ENCODE assay signal across 21 cellular contexts in the genomic region with DNA sequence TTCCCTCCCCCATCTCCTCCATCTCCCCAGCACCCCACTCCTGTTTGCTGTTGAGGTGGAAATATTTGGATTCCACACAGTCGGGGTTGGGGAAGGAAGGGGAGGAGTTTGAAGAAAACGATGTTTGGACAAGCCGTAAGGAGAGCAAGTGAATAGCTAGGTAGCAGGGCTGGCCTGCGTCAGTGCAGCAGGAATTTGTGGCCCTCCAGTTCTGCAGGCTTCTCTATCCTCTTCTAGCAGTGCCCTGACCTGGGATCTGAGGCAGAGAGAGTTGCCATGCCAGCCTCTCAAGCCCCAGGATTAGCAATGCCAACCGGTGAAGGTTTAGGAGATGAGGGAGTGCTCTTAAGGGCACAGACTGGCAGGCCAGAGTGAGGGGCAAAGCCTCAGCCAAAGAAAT. TPM values are rescaled to one million over a fixed set of nuclear protein-coding genes. Genes with fewer than 3 reads are reported as not detected.
DNase-seq lines count a peak whose midpoint lies in the region; ATAC-seq and TF ChIP-seq lines count a peak whose summit lies in the region.
"Had no signal": no experiment of that assay in that cellular context is flagged by ENCODE, and none has a peak within 500 bp of the region (broad histone marks: within the 10 kb centered on the region; RNA-seq: fewer than 3 reads in every experiment).

No MANE protein-coding gene starts in this region.

- TF ChIP-seq RAD21 in IMR-90 (IDR thresholded peaks at IDR 0.05; ENCODE audit: low read length): no peak

- H3K56ac ChIP-seq in IMR-90 (ENCODE audit: extremely low read depth, insufficient read depth, low read length): no peak overlapping the region

- H3K36me3 ChIP-seq in IMR-90 (ENCODE audit: control insufficient read depth, insufficient read depth, low read length) (no peaks in the 10 kb centered on the region), left lung (no peaks in the 10 kb centered on the region), sigmoid colon (no peaks in the 10 kb centered on the region)
- H3K36me3 ChIP-seq: SJCRH30 had no signal

- TF ChIP-seq POLR2A in IMR-90 (IDR thresholded peaks at IDR 0.05; ENCODE audit: low read depth, low read length) (no peak), sigmoid colon (IDR thresholded peaks at IDR 0.05) (no peak)

- H3K18ac ChIP-seq in IMR-90 (ENCODE audit: low read depth, low read length): no peak overlapping the region

- ATAC-seq in IMR-90 (ENCODE audit: low read depth) (peak; percentile 42), left lung (peak; percentile 98)
- ATAC-seq: GM12878 had no signal

- no peaks in the 10 kb centered on the region for H3K79me1 ChIP-seq in IMR-90 (ENCODE audit: low read depth in 1 of 2, low read length in 2 of 2)

- peaks cover 8% of the 10 kb centered on the region for H3K4me1 Mint-ChIP-seq in progenitor cell of endocrine pancreas (ENCODE audit: low read depth)

- H4K8ac ChIP-seq in IMR-90 (ENCODE audit: low read depth in 2 of 2, low read length in 2 of 2): no peak overlapping the region

- TF ChIP-seq CTCF in IMR-90 (conservative IDR thresholded peaks at IDR 0.05; ENCODE audit: low read depth, low read length): no peak
- TF ChIP-seq CTCF in left lung (IDR thresholded peaks at IDR 0.05): no peak
- TF ChIP-seq CTCF in progenitor cell of endocrine pancreas (IDR thresholded peaks at IDR 0.05; ENCODE audit: unreplicated experiment): no peak
- TF ChIP-seq CTCF in sigmoid colon (IDR thresholded peaks at IDR 0.05): no peak

- BruUV-seq in IMR-90 (replicated peaks; lab: Mats Ljungman, UMichigan): no TSS peak

- in situ Hi-C loops in IMR-90 (cut with MboI; ENCODE audit: low sequenced_read_pairs): no loop called here

- intact Hi-C loops in IMR-90 (cut with micrococcal nuclease): no loop called here
- intact Hi-C loops in left lung (cut with DNase I): no loop called here
- intact Hi-C loops in sigmoid colon (cut with DNase I): no loop called here

- dilution Hi-C loops in IMR-90 (cut with HindIII; ENCODE audit: low sequenced_read_pairs, unreplicated experiment): no loop called here

- H2BK5ac ChIP-seq in IMR-90 (ENCODE audit: low read depth, low read length, poor library complexity, severe bottlenecking): no peak overlapping the region

- no peaks in the 10 kb centered on the region for H3K36me3 Mint-ChIP-seq in progenitor cell of endocrine pancreas (ENCODE audit: insufficient read depth)

- H3K27me3 ChIP-seq in IMR-90 (ENCODE audit: control insufficient read depth, insufficient read depth, low read length) (no peaks in the 10 kb centered on the region), left lung (no peaks in the 10 kb centered on the region), sigmoid colon (no peaks in the 10 kb centered on the region)
- H3K27me3 ChIP-seq: SJCRH30 had no signal

- peaks cover 3% of the 10 kb centered on the region; the same call in 1 of the 2 replicates for H3K9me3 ChIP-seq in IMR-90 (ENCODE audit: control insufficient read depth, insufficient read depth, low read length)
- H3K9me3 ChIP-seq in left lung: no peaks in the 10 kb centered on the region
- no peaks in the 10 kb centered on the region for H3K9me3 ChIP-seq in sigmoid colon
- H3K9me3 ChIP-seq: SJCRH30 had no signal

- no peak overlapping the region for H4K91ac ChIP-seq in IMR-90 (ENCODE audit: insufficient read depth, low read depth, low read length)

- peak overlapping the region; percentile 24 for H2AK9ac ChIP-seq in IMR-90 (replicated peaks; ENCODE audit: low read depth, low read length, poor library complexity)

- WGBS in IMR-90 (ENCODE audit: extremely low coverage in 2 of 2, insufficient read length in 1 of 2), 2 experiments: 83% methylated on average over 1 of the region's 5 CpGs; no CpG with 5 or more reads in 1 of the 2 experiments
- 40 to 48% methylated on average over 5 of the region's 5 CpGs for WGBS in sigmoid colon, 2 donors

- no peak overlapping the region for H3K4me2 ChIP-seq in IMR-90 (ENCODE audit: low read depth, low read length)

- H3K4me1 ChIP-seq in IMR-90 (ENCODE audit: control insufficient read depth, insufficient read depth, low read length): peaks cover 4% of the 10 kb centered on the region; the same call in 1 of the 2 replicates
- H3K4me1 ChIP-seq in left lung: no peaks in the 10 kb centered on the region
- H3K4me1 ChIP-seq in sigmoid colon: no peaks in the 10 kb centered on the region

- H2AFZ ChIP-seq in IMR-90 (replicated peaks; ENCODE audit: low read length, poor library complexity): peak overlapping the region; percentile 61

- H3K14ac ChIP-seq in IMR-90 (replicated peaks; ENCODE audit: low read depth, low read length): no peak overlapping the region

- no peaks in the 10 kb centered on the region for H4K20me1 ChIP-seq in IMR-90 (ENCODE audit: insufficient read depth, low read length)

- H3K27ac ChIP-seq in IMR-90 (ENCODE audit: insufficient read depth, low read length) (no peak overlapping the region), left lung (peak overlapping the region in 1 of 2 donors; percentile 48), sigmoid colon (no peak overlapping the region)
- H3K27ac ChIP-seq: HL-60, SJCRH30 had no signal

- no peak overlapping the region for H2BK120ac ChIP-seq in IMR-90 (ENCODE audit: low read depth, low read length)

- H3K9me1 ChIP-seq in IMR-90 (ENCODE audit: insufficient read depth, low read length): 0 out of 2 replicates have a peak, but pooled peaks cover under 1% of the 10 kb centered on the region

- no peak overlapping the region for H3K4ac ChIP-seq in IMR-90 (ENCODE audit: low read depth, low read length)

- H3K4me3 Mint-ChIP-seq in progenitor cell of endocrine pancreas (ENCODE audit: low read depth): no peak overlapping the region

- H3K9ac ChIP-seq in IMR-90 (ENCODE audit: low read depth, low read length): no peak overlapping the region

- no peak overlapping the region; the same call in 1 of the 2 replicates for H3K23ac ChIP-seq in IMR-90 (ENCODE audit: low read depth, low read length)

- H3K4me3 ChIP-seq in IMR-90 (ENCODE audit: insufficient read depth, low read depth, low read length): no peak overlapping the region
- no peak overlapping the region for H3K4me3 ChIP-seq in left lung
- H3K4me3 ChIP-seq in sigmoid colon: no peak overlapping the region
- H3K4me3 ChIP-seq: GM12878, SJCRH30 had no signal

- no peak overlapping the region for H2BK15ac ChIP-seq in IMR-90 (ENCODE audit: low read depth, low read length)

- H3K9me3 Mint-ChIP-seq in progenitor cell of endocrine pancreas (ENCODE audit: low read depth): no peaks in the 10 kb centered on the region

- no peaks in the 10 kb centered on the region for H3K27me3 Mint-ChIP-seq in progenitor cell of endocrine pancreas

- no peak overlapping the region for H2BK20ac ChIP-seq in IMR-90 (ENCODE audit: low read depth, low read length)

- H2AK5ac ChIP-seq in IMR-90 (ENCODE audit: low read depth, low read length): no peak overlapping the region; the same call in 1 of the 2 replicates

- POLR2A ChIA-PET in IMR-90 (lab: Charles Lee; ENCODE audit: unreplicated experiment): interaction anchor here (0.7 kb wide), 1 partner anchor 65 kb away, joined by 12 read pairs; no protein-coding TSS in a partner anchor

- TF ChIP-seq EP300 in sigmoid colon (IDR thresholded peaks at IDR 0.05): no peak

- no peak overlapping the region for H4K5ac ChIP-seq in IMR-90 (ENCODE audit: low read depth, low read length)

- no peak for DNase-seq in IMR-90
- peak in 1 of 2 donors; percentile 21 for DNase-seq in left lung
- DNase-seq in progenitor cell of endocrine pancreas (ENCODE audit: low spot score, unreplicated experiment): no peak
- DNase-seq in NCI-H2227 treated with DMSO at 0.1 percent for 48 hours (lab: John Stamatoyannopoulos, UW): no peak
- no peak for DNase-seq in sigmoid colon
- no peak for DNase-seq in activated gamma-delta T cell (lab: John Stamatoyannopoulos, UW)
- DNase-seq: C1 segment of cervical spinal cord; DMS 273 treated with DMSO at 0.1 percent for 48 hours; GDM1; HCEC 1CT; MV-4-11; NCI-H1417; NCI-H1930; NCI-H2171; NCI-H446 treated with DMSO at 0.1 percent for 48 hours; NK-92 treated with Interleukin-12 subunit alpha and Interleukin-12 subunit beta, amount 100 ng/mL, for 24 hours; OCI-M1; RPMI8226; SJCRH30 had no signal

- H3K27ac Mint-ChIP-seq in progenitor cell of endocrine pancreas: peak overlapping the region; percentile 93

- CTCF ChIA-PET in IMR-90 (lab: Yijun Ruan, JAX): no interaction called here

RNA-seq across cellular contexts. Expression of gene TLCD2, which starts 12.5 kb away (rescaled TPM):
- total RNA-seq in IMR-90 (2012; rRNA removed) (0.72 and 0.83 TPM in 2 replicates), left lung (10 to 100 TPM in 1 of 2 donors, 1 to 10 TPM in 1; 7.3 to 14.4 TPM), progenitor cell of endocrine pancreas (2.7 and 2.9 TPM in 2 replicates), sigmoid colon (1 to 10 TPM; 2.6 to 5.4 (median 4.1) TPM)
- polyA plus RNA-seq in IMR-90 (2012; rRNA removed) (0.67 and 1.2 TPM in 2 replicates), sigmoid colon (10 to 100 TPM in 1 of 3 donors, 1 to 10 TPM in 2; 7.2 to 23.2 (median 9.2) TPM)
- polyA plus RNA-seq in IMR-90 (2012; cell fraction: cytosol; rRNA removed): 0.49 and 0.75 TPM in 2 replicates
- polyA plus RNA-seq in IMR-90 (2012; cell fraction: nucleus; rRNA removed; ENCODE audit: low replicate concordance): 0.75 and 2.1 TPM in 2 replicates

RNA-seq across cellular contexts. Expression of gene PRPF8, which starts 13.0 kb away (rescaled TPM):
- total RNA-seq in IMR-90 (2012; rRNA removed) (113 and 141 TPM in 2 replicates), left lung (100 to 1,000 TPM; 230 to 268 TPM), progenitor cell of endocrine pancreas (367 and 378 TPM in 2 replicates), sigmoid colon (100 to 1,000 TPM; 115 to 155 (median 125) TPM)
- polyA plus RNA-seq in IMR-90 (2012; rRNA removed) (160 and 167 TPM in 2 replicates), sigmoid colon (10 to 100 TPM; 25.9 to 92.8 (median 34.2) TPM)
- polyA plus RNA-seq in IMR-90 (2012; cell fraction: cytosol; rRNA removed): 63.5 and 106 TPM in 2 replicates
- polyA plus RNA-seq in IMR-90 (2012; cell fraction: nucleus; rRNA removed; ENCODE audit: low replicate concordance): 249 and 303 TPM in 2 replicates

RNA-seq across cellular contexts. Expression of gene WDR81, which starts 26.8 kb away (rescaled TPM):
- 3.0 and 3.9 TPM in 2 replicates for total RNA-seq in IMR-90 (2012; rRNA removed)
- polyA plus RNA-seq in IMR-90 (2012; rRNA removed): 8.4 and 10.4 TPM in 2 replicates
- 4.5 and 7.7 TPM in 2 replicates for polyA plus RNA-seq in IMR-90 (2012; cell fraction: cytosol; rRNA removed)
- polyA plus RNA-seq in IMR-90 (2012; cell fraction: nucleus; rRNA removed; ENCODE audit: low replicate concordance): 21.3 and 52.6 TPM in 2 replicates
- total RNA-seq in left lung: 10 to 100 TPM; 31.8 to 44.2 TPM
- 22.1 and 22.4 TPM in 2 replicates for total RNA-seq in progenitor cell of endocrine pancreas
- total RNA-seq in sigmoid colon: 10 to 100 TPM; 21.8 to 49.3 (median 28.2) TPM
- polyA plus RNA-seq in sigmoid colon: 10 to 100 TPM in 1 of 3 donors, 1 to 10 TPM in 2; 6.6 to 29.3 (median 7.4) TPM

RNA-seq across cellular contexts. Expression of gene SERPINF2, which starts 45.0 kb away (rescaled TPM):
- not detected in 2 replicates for total RNA-seq in IMR-90 (2012; rRNA removed)
- polyA plus RNA-seq in IMR-90 (2012; rRNA removed): not detected in 2 replicates
- 0.02 TPM in 1 of 2 replicates, not detected in the other for polyA plus RNA-seq in IMR-90 (2012; cell fraction: cytosol; rRNA removed)
- polyA plus RNA-seq in IMR-90 (2012; cell fraction: nucleus; rRNA removed; ENCODE audit: low replicate concordance): 0.08 and 0.17 TPM in 2 replicates
- total RNA-seq in left lung: 10 to 100 TPM in 1 of 2 donors, 1 to 10 TPM in 1; 4.2 to 32.6 TPM
- 68.6 and 74.5 TPM in 2 replicates for total RNA-seq in progenitor cell of endocrine pancreas
- total RNA-seq in sigmoid colon: 1 to 10 TPM; 2.9 to 7.2 (median 4.1) TPM
- polyA plus RNA-seq in sigmoid colon: 10 to 100 TPM in 1 of 3 donors, 1 to 10 TPM in 1, under 1 TPM in 1; 0.69 to 12.9 (median 1.2) TPM
- total RNA-seq: SJCRH30 had no signal

RNA-seq across cellular contexts. Expression of gene RILP, which starts 48.0 kb away (rescaled TPM):
- 3.9 TPM in 2 replicates for total RNA-seq in IMR-90 (2012; rRNA removed)
- polyA plus RNA-seq in IMR-90 (2012; rRNA removed): 6.0 and 7.3 TPM in 2 replicates
- polyA plus RNA-seq in IMR-90 (2012; cell fraction: cytosol; rRNA removed): 4.0 and 6.5 TPM in 2 replicates
- 9.0 and 11.3 TPM in 2 replicates for polyA plus RNA-seq in IMR-90 (2012; cell fraction: nucleus; rRNA removed; ENCODE audit: low replicate concordance)
- 10 to 100 TPM; 21.2 to 34.7 TPM for total RNA-seq in left lung
- 1.2 and 1.5 TPM in 2 replicates for total RNA-seq in progenitor cell of endocrine pancreas
- 10 to 100 TPM; 13.6 to 33.0 (median 19.0) TPM for total RNA-seq in sigmoid colon
- polyA plus RNA-seq in sigmoid colon: 10 to 100 TPM; 28.5 to 40.5 (median 37.8) TPM
